In the genomic region with DNA sequence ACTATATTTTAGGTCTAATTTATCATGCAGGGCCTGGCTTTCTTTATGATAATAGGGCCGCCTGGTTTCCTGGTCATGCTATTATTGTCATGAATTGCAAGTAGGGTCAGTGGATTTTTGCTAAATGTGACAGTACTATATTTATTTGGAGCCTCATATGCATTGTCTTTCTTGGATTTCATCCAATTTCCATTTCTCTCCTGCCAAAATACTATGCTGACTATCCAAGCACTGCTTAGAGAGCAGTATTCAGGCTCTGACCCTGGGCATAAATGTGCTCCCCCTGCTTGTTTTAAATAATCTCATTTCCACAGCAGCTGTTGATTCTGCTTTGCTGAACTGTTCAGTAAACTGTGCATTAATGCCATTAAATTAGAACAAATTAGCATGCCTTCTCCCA, we compare ENCODE assay signal across 18 cellular contexts.
DNase-seq lines count a peak whose midpoint lies in the region; TF ChIP-seq lines count a peak whose summit lies in the region.
"Had no signal": no experiment of that assay in that cellular context is flagged by ENCODE, and none has a peak within 500 bp of the region (broad histone marks: within the 10 kb centered on the region; RNA-seq: fewer than 3 reads in every experiment).

No MANE protein-coding gene starts in this region.

- no peak overlapping the region for H3K27ac ChIP-seq in brain microvascular endothelial cell
- H3K27ac ChIP-seq in spleen: no peak overlapping the region
- H3K27ac ChIP-seq: BLaER1, breast epithelium, dorsolateral prefrontal cortex, PC-9, upper lobe of left lung had no signal

- no peak for TF ChIP-seq POLR2A in spleen (IDR thresholded peaks at IDR 0.05)

- peak; percentile 3 to 5 for DNase-seq in NCI-H526 (lab: John Stamatoyannopoulos, UW)
- no peak for DNase-seq in NCI-H526 treated with DMSO at 0.1 percent for 48 hours (lab: John Stamatoyannopoulos, UW)
- peak; percentile 73 for DNase-seq in NCI-H446 treated with DMSO at 0.1 percent for 48 hours (lab: John Stamatoyannopoulos, UW)
- peak; percentile 28 for DNase-seq in brain microvascular endothelial cell
- peak; percentile 28 for DNase-seq in smooth muscle cell of the brain vasculature (ENCODE audit: low read depth, low spot score)
- DNase-seq in COLO668 (lab: John Stamatoyannopoulos, UW; ENCODE audit: unreplicated experiment): no peak
- DNase-seq in spleen: no peak
- DNase-seq in NK-92 treated with Interleukin-12 subunit alpha and Interleukin-12 subunit beta, amount 100 ng/mL, for 24 hours (lab: John Stamatoyannopoulos, UW): no peak
- DNase-seq: dorsolateral prefrontal cortex, GDM1, H9, Karpas-422, kidney glomerular epithelial cell, PC-9, small intestine, upper lobe of left lung had no signal

- no peaks in the 10 kb centered on the region for H3K4me1 ChIP-seq in spleen
- H3K4me1 ChIP-seq: BLaER1, breast epithelium, upper lobe of left lung had no signal

- in situ Hi-C loops in brain microvascular endothelial cell (cut with HindIII; ENCODE audit: low pct_ligation_motif_present, low sequenced_read_pairs): no loop called here

- intact Hi-C loops in spleen (cut with DNase I; ENCODE audit: low total_unique reads): no loop called here

- H3K36me3 ChIP-seq in brain microvascular endothelial cell (replicated peaks): no peaks in the 10 kb centered on the region
- H3K36me3 ChIP-seq in spleen: no peaks in the 10 kb centered on the region
- H3K36me3 ChIP-seq: BLaER1, breast epithelium, upper lobe of left lung had no signal

- H3K4me3 ChIP-seq in brain microvascular endothelial cell (ENCODE audit: low read depth, low read length): no peak overlapping the region
- H3K4me3 ChIP-seq in spleen: no peak overlapping the region
- H3K4me3 ChIP-seq: BLaER1, breast epithelium, dorsolateral prefrontal cortex, PC-9, upper lobe of left lung had no signal

- no peaks in the 10 kb centered on the region for H3K27me3 ChIP-seq in brain microvascular endothelial cell (replicated peaks)
- H3K27me3 ChIP-seq in spleen (replicated peaks in 1 of 7): no peaks in the 10 kb centered on the region
- H3K27me3 ChIP-seq: BLaER1, breast epithelium, dorsolateral prefrontal cortex, upper lobe of left lung had no signal

- 73 to 79% (median 78%) methylated on average over 1 of the region's 1 CpG for WGBS in spleen, 5 donors

- TF ChIP-seq CTCF in brain microvascular endothelial cell (IDR thresholded peaks at IDR 0.05; ENCODE audit: low read depth, low read length, missing control alignments) (no peak), spleen (IDR thresholded peaks at IDR 0.05 in 8 of 11, conservative IDR thresholded peaks at IDR 0.05 in 3 of 11) (no peak)

- H3K9me3 ChIP-seq in spleen: peaks cover 0 to 12% (median 2%) of the 10 kb centered on the region in 8 donors
- H3K9me3 ChIP-seq: breast epithelium, upper lobe of left lung had no signal

Comparison
In these comparisons a context has a peak if more than half of its experiments do, and no peak if none do; other contexts are left out.
1. DNase-seq: peak in NCI-H526 (2 of 2), NCI-H446 treated with DMSO at 0.1 percent for 48 hours (single experiment), brain microvascular endothelial cell (single experiment) and smooth muscle cell of the brain vasculature (single experiment); none in NCI-H526 treated with DMSO at 0.1 percent for 48 hours (single experiment), COLO668 (single experiment), spleen (single experiment) and NK-92 treated with Interleukin-12 subunit alpha and Interleukin-12 subunit beta, amount 100 ng/mL, for 24 hours (single experiment).